In the genomic region with DNA sequence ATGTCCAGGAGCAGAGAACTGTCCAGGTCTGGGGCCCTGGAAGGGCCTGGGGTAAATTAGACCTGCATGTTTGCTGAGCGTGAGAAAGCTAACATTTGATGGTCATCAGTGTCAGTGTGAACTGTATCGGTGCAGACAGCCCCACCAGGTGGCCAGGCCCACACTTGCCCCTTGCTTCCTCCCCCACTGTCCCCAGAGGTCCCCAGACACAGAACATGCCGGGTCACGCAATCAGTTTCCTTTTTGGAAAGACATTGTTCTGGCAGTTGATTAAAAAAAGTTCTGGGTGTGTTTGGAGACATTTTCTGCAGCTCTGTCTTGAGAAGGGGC, we compare ENCODE assay signal across 1 cellular context.
TF ChIP-seq lines count a peak whose summit lies in the region.

No MANE protein-coding gene starts in this region.

TF ChIP-seq in HepG2, 621 proteins besides CTCF, POLR2A, EP300 and RAD21 (continued from another document and continues in another):
- TF ChIP-seq ZNF142 (CRISPR knock-in tag; IDR thresholded peaks at IDR 0.05), result no peak
- TF ChIP-seq, protein P1, sequence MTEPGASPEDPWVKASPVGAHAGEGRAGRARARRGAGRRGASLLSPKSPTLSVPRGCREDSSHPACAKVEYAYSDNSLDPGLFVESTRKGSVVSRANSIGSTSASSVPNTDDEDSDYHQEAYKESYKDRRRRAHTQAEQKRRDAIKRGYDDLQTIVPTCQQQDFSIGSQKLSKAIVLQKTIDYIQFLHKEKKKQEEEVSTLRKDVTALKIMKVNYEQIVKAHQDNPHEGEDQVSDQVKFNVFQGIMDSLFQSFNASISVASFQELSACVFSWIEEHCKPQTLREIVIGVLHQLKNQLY (CRISPR knock-in tag; IDR thresholded peaks at IDR 0.05), result no peak
- TF ChIP-seq FOXA3 (CRISPR knock-in tag; IDR thresholded peaks at IDR 0.05), result peak; percentile 33; the same call in 1 of the 2 replicates
- no peak for TF ChIP-seq POLR2AphosphoS2 (IDR thresholded peaks at IDR 0.05; ENCODE audit: low read depth, low read length)
- no peak for TF ChIP-seq U2AF2 (IDR thresholded peaks at IDR 0.05; ENCODE audit: low read depth, low read length)
- no peak for TF ChIP-seq ZNF10 (CRISPR knock-in tag; IDR thresholded peaks at IDR 0.05; ENCODE audit: borderline replicate concordance, low read depth)
- no peak for TF ChIP-seq ZNF597 (CRISPR knock-in tag; IDR thresholded peaks at IDR 0.05)
- TF ChIP-seq, protein P2, sequence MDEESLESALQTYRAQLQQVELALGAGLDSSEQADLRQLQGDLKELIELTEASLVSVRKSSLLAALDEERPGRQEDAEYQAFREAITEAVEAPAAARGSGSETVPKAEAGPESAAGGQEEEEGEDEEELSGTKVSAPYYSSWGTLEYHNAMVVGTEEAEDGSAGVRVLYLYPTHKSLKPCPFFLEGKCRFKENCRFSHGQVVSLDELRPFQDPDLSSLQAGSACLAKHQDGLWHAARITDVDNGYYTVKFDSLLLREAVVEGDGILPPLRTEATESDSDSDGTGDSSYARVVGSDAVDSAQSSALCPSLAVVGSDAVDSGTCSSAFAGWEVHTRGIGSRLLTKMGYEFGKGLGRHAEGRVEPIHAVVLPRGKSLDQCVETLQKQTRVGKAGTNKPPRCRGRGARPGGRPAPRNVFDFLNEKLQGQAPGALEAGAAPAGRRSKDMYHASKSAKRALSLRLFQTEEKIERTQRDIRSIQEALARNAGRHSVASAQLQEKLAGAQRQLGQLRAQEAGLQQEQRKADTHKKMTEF (CRISPR knock-in tag; IDR thresholded peaks at IDR 0.05), result no peak
- TF ChIP-seq ZNF30 (CRISPR knock-in tag; IDR thresholded peaks at IDR 0.05), result no peak
- TF ChIP-seq GATAD2A (CRISPR knock-in tag; IDR thresholded peaks at IDR 0.05), result 0 out of 2 replicates have a peak, but pooled peaks have one; percentile 23
- no peak for TF ChIP-seq CSRNP2 (CRISPR knock-in tag; conservative IDR thresholded peaks at IDR 0.05; ENCODE audit: low read depth)
- no peak for TF ChIP-seq IRF2 (CRISPR knock-in tag; IDR thresholded peaks at IDR 0.05)
- no peak for TF ChIP-seq RFX1 (IDR thresholded peaks at IDR 0.05)
- no peak for TF ChIP-seq KDM5A (IDR thresholded peaks at IDR 0.05; ENCODE audit: borderline replicate concordance, low read length)
- no peak for TF ChIP-seq ZNF510 (CRISPR knock-in tag; IDR thresholded peaks at IDR 0.05; ENCODE audit: low read depth)
- TF ChIP-seq RARA (CRISPR knock-in tag; IDR thresholded peaks at IDR 0.05), result no peak
- no peak for TF ChIP-seq ZNF329 (CRISPR knock-in tag; IDR thresholded peaks at IDR 0.05; ENCODE audit: low read depth)
- no peak for TF ChIP-seq HMG20B (CRISPR knock-in tag; conservative IDR thresholded peaks at IDR 0.05)
- no peak for TF ChIP-seq DNMT1 (CRISPR knock-in tag; IDR thresholded peaks at IDR 0.05)
- TF ChIP-seq ZFAT (CRISPR knock-in tag; conservative IDR thresholded peaks at IDR 0.05), result no peak
- peak; percentile 47 for TF ChIP-seq ZNF687 (CRISPR knock-in tag; IDR thresholded peaks at IDR 0.05)
- no peak for TF ChIP-seq RARG (CRISPR knock-in tag; IDR thresholded peaks at IDR 0.05; ENCODE audit: low read depth)
- TF ChIP-seq ZFP36L1 (CRISPR knock-in tag; IDR thresholded peaks at IDR 0.05), result no peak
- TF ChIP-seq ETS1 (CRISPR knock-in tag; IDR thresholded peaks at IDR 0.05), result no peak
- no peak for TF ChIP-seq MEIS2 (CRISPR knock-in tag; IDR thresholded peaks at IDR 0.05)
- TF ChIP-seq ZNF563 (CRISPR knock-in tag; IDR thresholded peaks at IDR 0.05), result no peak
- TF ChIP-seq MYC (CRISPR knock-in tag; IDR thresholded peaks at IDR 0.05; ENCODE audit: borderline replicate concordance), result no peak
- no peak for TF ChIP-seq ZBTB38 (CRISPR knock-in tag; IDR thresholded peaks at IDR 0.05)
- TF ChIP-seq ZNF468 (CRISPR knock-in tag; IDR thresholded peaks at IDR 0.05), result no peak
- no peak for TF ChIP-seq PAXIP1 (CRISPR knock-in tag; conservative IDR thresholded peaks at IDR 0.05)
- TF ChIP-seq HMGXB4 (CRISPR knock-in tag; IDR thresholded peaks at IDR 0.05; ENCODE audit: borderline replicate concordance in 1 of 2, low read depth in 1 of 2), result 0 out of 4 replicates have a peak, but pooled peaks of 1 of the 2 experiments have one; percentile 51
- TF ChIP-seq ZNF639 (CRISPR knock-in tag; conservative IDR thresholded peaks at IDR 0.05), result no peak
